ENCODE assay signal across 3 cellular contexts in genomic region chr2:10814571-10815331, GRCh38.
TF ChIP-seq lines count a peak whose summit lies in the region.

No MANE protein-coding gene starts in this region.

TF ChIP-seq in SK-N-SH, 30 proteins besides CTCF, POLR2A, EP300 and RAD21 (continues in another document):
- TF ChIP-seq FOXJ3 (CRISPR knock-in tag; IDR thresholded peaks at IDR 0.05) (0 out of 2 replicates have a peak, but pooled peaks have one; percentile 66), USF2 (IDR thresholded peaks at IDR 0.05; ENCODE audit: borderline replicate concordance, low read depth, low read length) (no peak), RFX5 (IDR thresholded peaks at IDR 0.05; ENCODE audit: low read length) (no peak), CHD2 (IDR thresholded peaks at IDR 0.05; ENCODE audit: low read length, partially characterized antibody) (peak; percentile 82), SMC3 (IDR thresholded peaks at IDR 0.05; ENCODE audit: low read depth, low read length) (no peak), RXRA (IDR thresholded peaks at IDR 0.05; ENCODE audit: borderline replicate concordance, low read depth) (no peak), TEAD4 (IDR thresholded peaks at IDR 0.05; ENCODE audit: borderline replicate concordance, insufficient read depth) (no peak), RCOR1 (IDR thresholded peaks at IDR 0.05; ENCODE audit: low read length) (peak; percentile 99), NFIC (IDR thresholded peaks at IDR 0.05; ENCODE audit: borderline replicate concordance) (no peak), YY1 (IDR thresholded peaks at IDR 0.05; ENCODE audit: low read depth) (no peak), MAX (IDR thresholded peaks at IDR 0.05; ENCODE audit: low read depth) (no peak), MEF2A (IDR thresholded peaks at IDR 0.05; ENCODE audit: borderline replicate concordance, low read depth) (no peak), POLR2AphosphoS5 (IDR thresholded peaks at IDR 0.05; ENCODE audit: low read depth, low read length) (no peak)
- TF ChIP-seq, protein P1, sequence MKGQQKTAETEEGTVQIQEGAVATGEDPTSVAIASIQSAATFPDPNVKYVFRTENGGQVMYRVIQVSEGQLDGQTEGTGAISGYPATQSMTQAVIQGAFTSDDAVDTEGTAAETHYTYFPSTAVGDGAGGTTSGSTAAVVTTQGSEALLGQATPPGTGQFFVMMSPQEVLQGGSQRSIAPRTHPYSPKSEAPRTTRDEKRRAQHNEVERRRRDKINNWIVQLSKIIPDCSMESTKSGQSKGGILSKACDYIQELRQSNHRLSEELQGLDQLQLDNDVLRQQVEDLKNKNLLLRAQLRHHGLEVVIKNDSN (IDR thresholded peaks at IDR 0.05; ENCODE audit: borderline replicate concordance, low read depth), result no peak
- TF ChIP-seq, protein P2, sequence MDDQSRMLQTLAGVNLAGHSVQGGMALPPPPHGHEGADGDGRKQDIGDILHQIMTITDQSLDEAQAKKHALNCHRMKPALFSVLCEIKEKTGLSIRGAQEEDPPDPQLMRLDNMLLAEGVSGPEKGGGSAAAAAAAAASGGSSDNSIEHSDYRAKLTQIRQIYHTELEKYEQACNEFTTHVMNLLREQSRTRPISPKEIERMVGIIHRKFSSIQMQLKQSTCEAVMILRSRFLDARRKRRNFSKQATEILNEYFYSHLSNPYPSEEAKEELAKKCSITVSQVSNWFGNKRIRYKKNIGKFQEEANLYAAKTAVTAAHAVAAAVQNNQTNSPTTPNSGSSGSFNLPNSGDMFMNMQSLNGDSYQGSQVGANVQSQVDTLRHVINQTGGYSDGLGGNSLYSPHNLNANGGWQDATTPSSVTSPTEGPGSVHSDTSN (IDR thresholded peaks at IDR 0.05), result no peak
- TF ChIP-seq, protein P3, sequence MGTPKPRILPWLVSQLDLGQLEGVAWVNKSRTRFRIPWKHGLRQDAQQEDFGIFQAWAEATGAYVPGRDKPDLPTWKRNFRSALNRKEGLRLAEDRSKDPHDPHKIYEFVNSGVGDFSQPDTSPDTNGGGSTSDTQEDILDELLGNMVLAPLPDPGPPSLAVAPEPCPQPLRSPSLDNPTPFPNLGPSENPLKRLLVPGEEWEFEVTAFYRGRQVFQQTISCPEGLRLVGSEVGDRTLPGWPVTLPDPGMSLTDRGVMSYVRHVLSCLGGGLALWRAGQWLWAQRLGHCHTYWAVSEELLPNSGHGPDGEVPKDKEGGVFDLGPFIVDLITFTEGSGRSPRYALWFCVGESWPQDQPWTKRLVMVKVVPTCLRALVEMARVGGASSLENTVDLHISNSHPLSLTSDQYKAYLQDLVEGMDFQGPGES (IDR thresholded peaks at IDR 0.05; ENCODE audit: low read depth, low read length), result no peak

TF ChIP-seq in SK-N-SH treated with all-trans-retinoic acid at 6 μM for 48 hours, 23 proteins besides CTCF, POLR2A, EP300 and RAD21 (continues in another document):
- TF ChIP-seq RARB (CRISPR knock-in tag; IDR thresholded peaks at IDR 0.05) (no peak), ZC3H10 (CRISPR knock-in tag; IDR thresholded peaks at IDR 0.05) (no peak), GLIS3 (CRISPR knock-in tag; IDR thresholded peaks at IDR 0.05) (no peak), ISL1 (CRISPR knock-in tag; IDR thresholded peaks at IDR 0.05) (no peak), SNAI2 (CRISPR knock-in tag; IDR thresholded peaks at IDR 0.05) (no peak), TOX (CRISPR knock-in tag; IDR thresholded peaks at IDR 0.05; ENCODE audit: borderline replicate concordance) (no peak), ARNTL (CRISPR knock-in tag; IDR thresholded peaks at IDR 0.05; ENCODE audit: borderline replicate concordance, low read depth) (no peak), CSDC2 (CRISPR knock-in tag; IDR thresholded peaks at IDR 0.05) (no peak), CSRNP3 (CRISPR knock-in tag; IDR thresholded peaks at IDR 0.05) (no peak), PPARA (CRISPR knock-in tag; IDR thresholded peaks at IDR 0.05; ENCODE audit: borderline replicate concordance) (no peak)
- TF ChIP-seq, protein P4, sequence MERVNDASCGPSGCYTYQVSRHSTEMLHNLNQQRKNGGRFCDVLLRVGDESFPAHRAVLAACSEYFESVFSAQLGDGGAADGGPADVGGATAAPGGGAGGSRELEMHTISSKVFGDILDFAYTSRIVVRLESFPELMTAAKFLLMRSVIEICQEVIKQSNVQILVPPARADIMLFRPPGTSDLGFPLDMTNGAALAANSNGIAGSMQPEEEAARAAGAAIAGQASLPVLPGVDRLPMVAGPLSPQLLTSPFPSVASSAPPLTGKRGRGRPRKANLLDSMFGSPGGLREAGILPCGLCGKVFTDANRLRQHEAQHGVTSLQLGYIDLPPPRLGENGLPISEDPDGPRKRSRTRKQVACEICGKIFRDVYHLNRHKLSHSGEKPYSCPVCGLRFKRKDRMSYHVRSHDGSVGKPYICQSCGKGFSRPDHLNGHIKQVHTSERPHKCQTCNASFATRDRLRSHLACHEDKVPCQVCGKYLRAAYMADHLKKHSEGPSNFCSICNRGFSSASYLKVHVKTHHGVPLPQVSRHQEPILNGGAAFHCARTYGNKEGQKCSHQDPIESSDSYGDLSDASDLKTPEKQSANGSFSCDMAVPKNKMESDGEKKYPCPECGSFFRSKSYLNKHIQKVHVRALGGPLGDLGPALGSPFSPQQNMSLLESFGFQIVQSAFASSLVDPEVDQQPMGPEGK (CRISPR knock-in tag; IDR thresholded peaks at IDR 0.05; ENCODE audit: borderline replicate concordance), result no peak
- TF ChIP-seq, protein P5, sequence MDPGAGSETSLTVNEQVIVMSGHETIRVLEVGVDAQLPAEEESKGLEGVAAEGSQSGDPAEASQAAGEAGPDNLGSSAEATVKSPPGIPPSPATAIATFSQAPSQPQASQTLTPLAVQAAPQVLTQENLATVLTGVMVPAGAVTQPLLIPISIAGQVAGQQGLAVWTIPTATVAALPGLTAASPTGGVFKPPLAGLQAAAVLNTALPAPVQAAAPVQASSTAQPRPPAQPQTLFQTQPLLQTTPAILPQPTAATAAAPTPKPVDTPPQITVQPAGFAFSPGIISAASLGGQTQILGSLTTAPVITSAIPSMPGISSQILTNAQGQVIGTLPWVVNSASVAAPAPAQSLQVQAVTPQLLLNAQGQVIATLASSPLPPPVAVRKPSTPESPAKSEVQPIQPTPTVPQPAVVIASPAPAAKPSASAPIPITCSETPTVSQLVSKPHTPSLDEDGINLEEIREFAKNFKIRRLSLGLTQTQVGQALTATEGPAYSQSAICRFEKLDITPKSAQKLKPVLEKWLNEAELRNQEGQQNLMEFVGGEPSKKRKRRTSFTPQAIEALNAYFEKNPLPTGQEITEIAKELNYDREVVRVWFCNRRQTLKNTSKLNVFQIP (CRISPR knock-in tag; IDR thresholded peaks at IDR 0.05; ENCODE audit: borderline replicate concordance, low read depth), result no peak
- TF ChIP-seq, protein P6, sequence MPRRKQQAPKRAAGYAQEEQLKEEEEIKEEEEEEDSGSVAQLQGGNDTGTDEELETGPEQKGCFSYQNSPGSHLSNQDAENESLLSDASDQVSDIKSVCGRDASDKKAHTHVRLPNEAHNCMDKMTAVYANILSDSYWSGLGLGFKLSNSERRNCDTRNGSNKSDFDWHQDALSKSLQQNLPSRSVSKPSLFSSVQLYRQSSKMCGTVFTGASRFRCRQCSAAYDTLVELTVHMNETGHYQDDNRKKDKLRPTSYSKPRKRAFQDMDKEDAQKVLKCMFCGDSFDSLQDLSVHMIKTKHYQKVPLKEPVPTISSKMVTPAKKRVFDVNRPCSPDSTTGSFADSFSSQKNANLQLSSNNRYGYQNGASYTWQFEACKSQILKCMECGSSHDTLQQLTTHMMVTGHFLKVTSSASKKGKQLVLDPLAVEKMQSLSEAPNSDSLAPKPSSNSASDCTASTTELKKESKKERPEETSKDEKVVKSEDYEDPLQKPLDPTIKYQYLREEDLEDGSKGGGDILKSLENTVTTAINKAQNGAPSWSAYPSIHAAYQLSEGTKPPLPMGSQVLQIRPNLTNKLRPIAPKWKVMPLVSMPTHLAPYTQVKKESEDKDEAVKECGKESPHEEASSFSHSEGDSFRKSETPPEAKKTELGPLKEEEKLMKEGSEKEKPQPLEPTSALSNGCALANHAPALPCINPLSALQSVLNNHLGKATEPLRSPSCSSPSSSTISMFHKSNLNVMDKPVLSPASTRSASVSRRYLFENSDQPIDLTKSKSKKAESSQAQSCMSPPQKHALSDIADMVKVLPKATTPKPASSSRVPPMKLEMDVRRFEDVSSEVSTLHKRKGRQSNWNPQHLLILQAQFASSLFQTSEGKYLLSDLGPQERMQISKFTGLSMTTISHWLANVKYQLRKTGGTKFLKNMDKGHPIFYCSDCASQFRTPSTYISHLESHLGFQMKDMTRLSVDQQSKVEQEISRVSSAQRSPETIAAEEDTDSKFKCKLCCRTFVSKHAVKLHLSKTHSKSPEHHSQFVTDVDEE (CRISPR knock-in tag; IDR thresholded peaks at IDR 0.05), result no peak

TF ChIP-seq in H1, 55 proteins besides CTCF, POLR2A, EP300 and RAD21:
- TF ChIP-seq CTBP2 (IDR thresholded peaks at IDR 0.05; ENCODE audit: borderline replicate concordance, insufficient read depth, insufficient read length, low read length), result no peak
- TF ChIP-seq TAF1 (IDR thresholded peaks at IDR 0.05; ENCODE audit: low read depth, low read length), result no peak
- no peak for TF ChIP-seq CEBPB (IDR thresholded peaks at IDR 0.05; ENCODE audit: low read depth, low read length)
- TF ChIP-seq NRF1 (IDR thresholded peaks at IDR 0.05; ENCODE audit: low read depth, low read length), result no peak
- TF ChIP-seq YY1 (IDR thresholded peaks at IDR 0.05; ENCODE audit: low read depth, low read length), result no peak
- TF ChIP-seq TBP (IDR thresholded peaks at IDR 0.05; ENCODE audit: low read depth, low read length), result no peak
TF ChIP-seq in H1: peak in this region for 0.
